10 cellular contexts compared by ENCODE assay signal in the genomic region with DNA sequence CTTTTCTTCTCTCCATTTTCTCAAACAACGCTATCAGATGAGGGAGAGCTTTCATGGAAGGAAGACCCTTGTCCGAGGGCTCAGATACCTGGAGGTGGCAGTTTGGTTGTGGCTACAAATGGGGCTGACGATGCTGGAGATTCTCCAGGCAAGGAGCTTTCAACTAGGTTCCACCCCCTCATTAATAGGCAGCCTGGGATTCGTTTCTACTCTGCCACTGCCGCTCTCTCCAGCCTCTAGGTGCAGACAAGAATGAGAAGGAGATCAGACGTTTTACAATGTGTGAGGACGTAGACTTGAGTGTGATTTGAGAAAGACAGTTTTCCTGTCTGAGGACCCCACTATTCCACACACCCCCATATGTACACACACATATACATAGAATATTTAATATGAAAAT. TPM values are rescaled to one million over a fixed set of nuclear protein-coding genes. Genes with fewer than 3 reads are reported as not detected.
"Had no signal": no experiment of that assay in that cellular context is flagged by ENCODE, and none has a peak within 500 bp of the region (broad histone marks: within the 10 kb centered on the region; RNA-seq: fewer than 3 reads in every experiment).

No MANE protein-coding gene starts in this region.

- H3K4me2 ChIP-seq: GM23338, KMS-11 had no signal

- H3K9ac ChIP-seq: KMS-11 had no signal

- H3K27ac ChIP-seq: HL-60, KMS-11 had no signal

- H3K4me3 ChIP-seq: GM23338 had no signal

- ATAC-seq: GM23338 had no signal

- DNase-seq: H9, HCEC 1CT, IMR-90, KBM-7 had no signal

- FAIRE-seq: H1, H54 had no signal

- H2AFZ ChIP-seq: GM23338 had no signal

RNA-seq across cellular contexts. Expression of a gene that starts 53.1 kb away (rescaled TPM):
- total RNA-seq: HT1080, IMR-90 had no signal
- polyA plus RNA-seq: IMR-90 had no signal
